ENCODE assay signal across 12 cellular contexts in the genomic region with DNA sequence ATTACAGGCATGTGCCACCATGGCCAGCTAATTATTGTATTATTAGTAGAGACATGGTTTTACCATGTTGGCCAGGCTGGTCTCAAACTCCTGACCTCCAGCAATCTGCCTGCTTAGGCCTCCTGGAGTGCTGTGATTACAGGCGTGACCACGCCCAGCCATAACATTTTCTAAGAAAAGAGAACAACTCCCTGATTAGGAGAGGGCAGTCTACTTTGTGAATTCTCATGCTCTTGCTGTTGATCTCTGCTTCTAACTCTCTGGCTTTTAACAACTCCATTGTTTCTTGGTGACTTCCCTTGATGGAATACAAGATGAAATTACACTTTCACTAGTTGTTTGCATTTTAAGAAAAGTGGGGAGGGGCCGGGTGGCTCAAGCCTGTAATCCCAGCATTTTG. TPM values are rescaled to one million over a fixed set of nuclear protein-coding genes. Genes with fewer than 3 reads are reported as not detected.
DNase-seq lines count a peak whose midpoint lies in the region; ATAC-seq, FAIRE-seq and TF ChIP-seq lines count a peak whose summit lies in the region.
"Had no signal": no experiment of that assay in that cellular context is flagged by ENCODE, and none has a peak within 500 bp of the region (broad histone marks: within the 10 kb centered on the region; RNA-seq: fewer than 3 reads in every experiment).

No MANE protein-coding gene starts in this region.

- H3K9me2 ChIP-seq in Karpas-422 (replicated peaks; ENCODE audit: insufficient read depth, low read length), result no peaks in the 10 kb centered on the region

- H3K79me2 ChIP-seq in Karpas-422 (ENCODE audit: low read length), result no peaks in the 10 kb centered on the region
- H3K79me2 ChIP-seq in endothelial cell of umbilical vein (ENCODE audit: control insufficient read depth, insufficient read depth, low read length), result peaks cover 66% of the 10 kb centered on the region

- TF ChIP-seq RAD21 in A549 (conservative IDR thresholded peaks at IDR 0.05 in 1 of 2, IDR thresholded peaks at IDR 0.05 in 1 of 2), result no peak

- BruUV-seq in endothelial cell of umbilical vein (replicated peaks; lab: Mats Ljungman, UMichigan), result no TSS peak

- no peak for DNase-seq in A549 (ENCODE audit: low read depth in 1 of 2, low spot score in 1 of 2)
- DNase-seq in Karpas-422, result no peak
- peak; percentile 50 for DNase-seq in endothelial cell of umbilical vein (ENCODE audit: low read depth, low spot score)
- no peak for DNase-seq in stimulated activated CD4-positive, alpha-beta T cell treated with anti-CD3 and anti-CD28 coated beads, Interleukin-2, amount 100 ng/mL, for 48 hours
- no peak for DNase-seq in NCI-H1092 treated with DMSO at 0.1 percent for 48 hours (lab: John Stamatoyannopoulos, UW)
- DNase-seq in SKM-1 treated with dmso at 0.1 percent for 144 hours (lab: John Stamatoyannopoulos, UW; ENCODE audit: unreplicated experiment), result no peak
- no peak for DNase-seq in SW480 (ENCODE audit: low spot score)
- DNase-seq: effector CD4-positive, alpha-beta T cell had no signal

- no peak for TF ChIP-seq EP300 in A549 (IDR thresholded peaks at IDR 0.05)

- FAIRE-seq in A549 (lab: Jason Lieb, UNC) (no peak), endothelial cell of umbilical vein (lab: Jason Lieb, UNC) (no peak)

- H3K4me3 ChIP-seq in A549, result no peak overlapping the region
- H3K4me3 ChIP-seq in Karpas-422 (ENCODE audit: low read length), result no peak overlapping the region
- H3K4me3 ChIP-seq in endothelial cell of umbilical vein (replicated peaks in 1 of 3; ENCODE audit: insufficient read depth in 1 of 3, low read depth in 1 of 3, low read length in 3 of 3), result no peak overlapping the region
- no peak overlapping the region for H3K4me3 ChIP-seq in neutrophil (ENCODE audit: low read depth in 1 of 2, low read length in 1 of 2)

- H3K36me3 ChIP-seq in Karpas-422 (ENCODE audit: insufficient read depth, low read length) (peaks cover 11% of the 10 kb centered on the region), endothelial cell of umbilical vein (ENCODE audit: control insufficient read depth in 2 of 2, extremely low read depth in 1 of 2, insufficient read depth in 2 of 2, low read length in 2 of 2) (peaks cover 8 to 11% of the 10 kb centered on the region in 2 experiments), neutrophil (peaks cover 14% of the 10 kb centered on the region)

- H3K27ac ChIP-seq in A549, result peak overlapping the region in 1 of 2 experiments; percentile 49; a peak in 3 of 6 replicates
- H3K27ac ChIP-seq in Karpas-422 (ENCODE audit: low read length), result no peak overlapping the region
- peak overlapping the region; percentile 100 for H3K27ac ChIP-seq in endothelial cell of umbilical vein (ENCODE audit: insufficient read depth, low read depth, low read length)
- H3K27ac ChIP-seq in neutrophil, result peak overlapping the region; percentile 84
- H3K27ac ChIP-seq: VCaP had no signal

- POLR2A ChIA-PET in A549 (lab: Yijun Ruan, JAX) (no interaction called here), endothelial cell of umbilical vein (lab: Charles Lee) (interaction anchor here (0.9 to 1.1 kb wide), 3 partner anchors 14 to 27 kb away, joined by 3 to 4 read pairs (median 3); no protein-coding TSS in a partner anchor)

- no peaks in the 10 kb centered on the region for H3K27me3 ChIP-seq in Karpas-422 (ENCODE audit: low read length)
- H3K27me3 ChIP-seq in endothelial cell of umbilical vein (ENCODE audit: control insufficient read depth in 2 of 2, insufficient read depth in 2 of 2, low read length in 2 of 2), result no peaks in the 10 kb centered on the region
- H3K27me3 ChIP-seq in neutrophil, result no peaks in the 10 kb centered on the region

- no peak for TF ChIP-seq CTCF in A549 (IDR thresholded peaks at IDR 0.05)
- TF ChIP-seq CTCF in endothelial cell of umbilical vein (IDR thresholded peaks at IDR 0.05; ENCODE audit: extremely low read depth in 1 of 2, insufficient read depth in 1 of 2, low read depth in 1 of 2, low read length in 2 of 2), result no peak
- no peak for TF ChIP-seq CTCF in neutrophil (IDR thresholded peaks at IDR 0.05)

- no peaks in the 10 kb centered on the region for H3K9me1 ChIP-seq in endothelial cell of umbilical vein (replicated peaks; ENCODE audit: control insufficient read depth, extremely low read depth, insufficient read depth, low read length)

- no peak for ATAC-seq in A549

- dilution Hi-C loops in endothelial cell of umbilical vein (cut with MboI; ENCODE audit: extremely low pct_ligation_motif_present, low sequenced_read_pairs), result no loop called here

- CTCF ChIA-PET in A549 (lab: Yijun Ruan, JAX), result interaction anchor here (0.8 to 2.5 kb wide), 6 partner anchors 9 to 160 kb away, joined by 3 to 10 read pairs (median 4); no protein-coding TSS in a partner anchor
- CTCF ChIA-PET in endothelial cell of umbilical vein (lab: Charles Lee), result interaction anchor here (1.2 kb wide), 3 partner anchors 15 to 29 kb away, joined by 3 to 4 read pairs (median 4); no protein-coding TSS in a partner anchor

- intact Hi-C loops in endothelial cell of umbilical vein (cut with micrococcal nuclease), result loop anchor here (5.0 kb wide), 1 partner anchor 128 kb away; no protein-coding TSS in a partner anchor

- H3K4me2 ChIP-seq in A549 (0 out of 3 replicates have a peak overlapping the region, but pooled peaks have one; percentile 4), Karpas-422 (ENCODE audit: low read depth, low read length, poor library complexity, severe bottlenecking) (peak overlapping the region; percentile 50), endothelial cell of umbilical vein (ENCODE audit: insufficient read depth, low read length) (no peak overlapping the region)

- H4K20me1 ChIP-seq in Karpas-422 (ENCODE audit: insufficient read depth, low read depth, low read length) (peaks cover 76% of the 10 kb centered on the region), endothelial cell of umbilical vein (replicated peaks; ENCODE audit: control insufficient read depth, extremely low read depth, insufficient read depth, low read length) (no peaks in the 10 kb centered on the region)

- H3K9ac ChIP-seq in Karpas-422 (ENCODE audit: low read length) (no peak overlapping the region), endothelial cell of umbilical vein (replicated peaks; ENCODE audit: extremely low read depth, insufficient read depth, low read length) (peak overlapping the region; percentile 32)

- WGBS in A549 (ENCODE audit: missing lambda C conversion rate), result 81% methylated on average over 3 of the region's 3 CpGs

- TF ChIP-seq POLR2A in A549 (IDR thresholded peaks at IDR 0.05; ENCODE audit: low read length), result no peak
- TF ChIP-seq POLR2A in endothelial cell of umbilical vein (IDR thresholded peaks at IDR 0.05; ENCODE audit: low read depth, low read length), result no peak

- H2AFZ ChIP-seq in Karpas-422 (ENCODE audit: low read length) (no peak overlapping the region), endothelial cell of umbilical vein (ENCODE audit: low read depth, low read length) (no peak overlapping the region)

- peaks cover 52% of the 10 kb centered on the region for H3K4me1 ChIP-seq in A549
- peaks cover 68% of the 10 kb centered on the region for H3K4me1 ChIP-seq in Karpas-422 (ENCODE audit: low read length)
- peaks cover 79% of the 10 kb centered on the region for H3K4me1 ChIP-seq in endothelial cell of umbilical vein (ENCODE audit: control insufficient read depth, extremely low read depth, insufficient read depth, low read length)
- peaks cover 71 to 74% of the 10 kb centered on the region in 2 experiments for H3K4me1 ChIP-seq in neutrophil (ENCODE audit: control insufficient read depth in 1 of 2, insufficient read depth in 1 of 2, low read depth in 1 of 2, low read length in 1 of 2)

- H3K9me3 ChIP-seq in A549 (no peaks in the 10 kb centered on the region), Karpas-422 (ENCODE audit: low read length) (no peaks in the 10 kb centered on the region), endothelial cell of umbilical vein (replicated peaks; ENCODE audit: control insufficient read depth, insufficient read depth, low read length) (no peaks in the 10 kb centered on the region), neutrophil (no peaks in the 10 kb centered on the region)

TF ChIP-seq in A549, 52 proteins besides CTCF, POLR2A, EP300 and RAD21 (continues in another document):
- TF ChIP-seq HDAC2 (IDR thresholded peaks at IDR 0.05), result no peak

RNA-seq across cellular contexts. Expression of a gene that starts 33.6 kb away (rescaled TPM):
- 24.1 and 26.2 TPM in 2 replicates for polyA plus RNA-seq in A549 (2011; rRNA removed)
- polyA plus RNA-seq in A549 (2012; cell fraction: cytosol; rRNA removed), result 14.4 and 19.0 TPM in 2 replicates
- 24.4 and 26.2 TPM in 2 replicates for polyA plus RNA-seq in A549 (2012; cell fraction: nucleus; rRNA removed)
- 15.4 to 16.7 TPM (median 16.6 TPM) in 3 replicates for polyA plus RNA-seq in A549 (2017; fragmentation: RNase III; extraction: RNeasy Plus Mini Kit Qiagen cat#74134 plus additional on column Dnase treatment)
- 35.1 and 37.2 TPM in 2 replicates for polyA minus RNA-seq in A549 (2011; rRNA and poly(A)+ RNA removed)
- total RNA-seq in Karpas-422 (2014; rRNA removed; shearing (Covaris generic); ENCODE audit: low replicate concordance), result 7.9 and 9.5 TPM in 2 replicates
- total RNA-seq in endothelial cell of umbilical vein, result 57.5 and 71.4 TPM in 2 replicates
- polyA plus RNA-seq in endothelial cell of umbilical vein, result 20.2 and 20.6 TPM in 2 replicates
- 14.9 and 18.6 TPM in 2 replicates for polyA plus RNA-seq in endothelial cell of umbilical vein (2011; cell fraction: cytosol; rRNA removed)
- 81.2 and 96.3 TPM in 2 replicates for polyA plus RNA-seq in endothelial cell of umbilical vein (2011; cell fraction: nucleus; rRNA removed)
- polyA plus RNA-seq in endothelial cell of umbilical vein (2012), result 24.5 and 25.2 TPM in 2 replicates
- polyA minus RNA-seq in endothelial cell of umbilical vein, result 93.7 and 104 TPM in 2 replicates
- polyA minus RNA-seq in endothelial cell of umbilical vein (2011; cell fraction: cytosol; rRNA and poly(A)+ RNA removed), result 11.3 TPM
- 107 and 110 TPM in 2 replicates for polyA minus RNA-seq in endothelial cell of umbilical vein (2011; cell fraction: nucleus; rRNA and poly(A)+ RNA removed)

RNA-seq across cellular contexts. Expression of a gene that starts 56.1 kb away (rescaled TPM):
- not detected in 2 replicates for polyA plus RNA-seq in A549 (2011; rRNA removed)
- polyA plus RNA-seq in A549 (2012; cell fraction: cytosol; rRNA removed), result 0.01 TPM in 1 of 2 replicates, not detected in the other
- not detected in 2 replicates for polyA plus RNA-seq in A549 (2012; cell fraction: nucleus; rRNA removed)
- polyA plus RNA-seq in A549 (2017; fragmentation: RNase III; extraction: RNeasy Plus Mini Kit Qiagen cat#74134 plus additional on column Dnase treatment), result not detected in 3 replicates
- polyA minus RNA-seq in A549 (2011; rRNA and poly(A)+ RNA removed), result not detected in 2 replicates
- total RNA-seq in Karpas-422 (2014; rRNA removed; shearing (Covaris generic); ENCODE audit: low replicate concordance), result not detected in 2 replicates
- total RNA-seq in endothelial cell of umbilical vein, result not detected in 2 replicates
- not detected in 2 replicates for polyA plus RNA-seq in endothelial cell of umbilical vein
- polyA plus RNA-seq in endothelial cell of umbilical vein (2011; cell fraction: cytosol; rRNA removed), result not detected in 2 replicates
- polyA plus RNA-seq in endothelial cell of umbilical vein (2011; cell fraction: nucleus; rRNA removed), result not detected in 2 replicates
- polyA plus RNA-seq in endothelial cell of umbilical vein (2012), result not detected in 2 replicates
- not detected in 2 replicates for polyA minus RNA-seq in endothelial cell of umbilical vein
- not detected for polyA minus RNA-seq in endothelial cell of umbilical vein (2011; cell fraction: cytosol; rRNA and poly(A)+ RNA removed)
- polyA minus RNA-seq in endothelial cell of umbilical vein (2011; cell fraction: nucleus; rRNA and poly(A)+ RNA removed), result not detected in 2 replicates
- total RNA-seq: OCI-LY7 had no signal
- polyA plus RNA-seq: BJ had no signal
